17 cellular contexts compared by ENCODE assay signal in the genomic region with DNA sequence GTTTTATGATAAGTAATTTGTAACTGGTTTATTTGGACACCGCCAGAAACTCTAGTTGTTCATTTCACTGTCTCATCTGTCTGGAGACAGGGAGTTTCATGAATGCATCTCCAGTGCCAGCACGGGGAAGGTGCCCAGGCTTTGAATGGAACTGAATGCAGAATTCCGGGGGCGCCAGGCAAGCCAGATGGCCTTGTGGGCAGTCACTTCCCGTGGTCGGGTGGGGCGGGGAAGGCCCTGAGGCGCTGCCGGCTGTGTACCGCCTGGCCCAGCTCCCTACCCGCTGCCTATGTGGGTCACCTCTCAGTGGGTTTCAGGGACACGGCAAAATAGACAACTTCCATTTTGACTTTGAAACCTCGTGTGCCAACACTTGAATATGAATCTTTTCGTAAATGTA.
DNase-seq lines count a peak whose midpoint lies in the region.
"Had no signal": no experiment of that assay in that cellular context is flagged by ENCODE, and none has a peak within 500 bp of the region (broad histone marks: within the 10 kb centered on the region; RNA-seq: fewer than 3 reads in every experiment).

No MANE protein-coding gene starts in this region.

- peak in 10 of 14 donors; percentile 15 to 99 (median 54) for DNase-seq in C1 segment of cervical spinal cord (lab: John Stamatoyannopoulos, UW)
- peak; percentile 5 for DNase-seq in ELR (ENCODE audit: low read depth)
- peak; percentile 98 for DNase-seq in cerebellar cortex (ENCODE audit: low spot score)
- peak; percentile 19 for DNase-seq in pons (ENCODE audit: low spot score)
- no peak for DNase-seq in AML-193 (lab: John Stamatoyannopoulos, UW)
- no peak for DNase-seq in activated CD4-positive, alpha-beta T cell treated with anti-CD3 and anti-CD28 coated beads for 1 hour
- DNase-seq in T-helper 1 cell = no peak
- DNase-seq: activated CD4-positive, alpha-beta T cell treated with anti-CD3 and anti-CD28 coated beads for 4 hours; effector memory CD4-positive, alpha-beta T cell; heart left ventricle; immature natural killer cell; lower lobe of right lung; natural killer cell; NCI-H187; NCI-H82; Peyer's patch; stimulated activated CD4-positive, alpha-beta T cell treated with anti-CD3 and anti-CD28 coated beads, Interleukin-4, amount 100 ng/mL, for 4 hours had no signal

Comparison
In these comparisons a context has a peak if more than half of its experiments do, and no peak if none do; other contexts are left out.
1. DNase-seq: peak in C1 segment of cervical spinal cord (10 of 14), ELR (single experiment), cerebellar cortex (single experiment) and pons (single experiment); none in AML-193 (0 of 2), activated CD4-positive, alpha-beta T cell treated with anti-CD3 and anti-CD28 coated beads for 1 hour (single experiment) and T-helper 1 cell (0 of 5).